ENCODE assay signal across 18 cellular contexts in genomic region chr3:70824078-70824477, GRCh38.
A peak's percentile ranks its signal among the peaks of the same experiment; 100 is the strongest.
DNase-seq lines count a peak whose midpoint lies in the region; ATAC-seq, FAIRE-seq and TF ChIP-seq lines count a peak whose summit lies in the region.
"Had no signal": no experiment of that assay in that cellular context is flagged by ENCODE, and none has a peak within 500 bp of the region (broad histone marks: within the 10 kb centered on the region; RNA-seq: fewer than 3 reads in every experiment).

No MANE protein-coding gene starts in this region.

- peak overlapping the region; percentile 16; the same call in 1 of the 2 replicates for H2BK20ac ChIP-seq in H1 (ENCODE audit: low read length)

- no peaks in the 10 kb centered on the region for H3K4me1 ChIP-seq in H1 (replicated peaks in 1 of 4; ENCODE audit: control insufficient read depth in 3 of 4, insufficient read depth in 4 of 4, low read length in 3 of 4)

- no peak for ATAC-seq in GM21381 (IDR thresholded peaks at IDR 0.05; ENCODE audit: unreplicated experiment)
- no peak for ATAC-seq in esophagus mucosa
- ATAC-seq: HCT116; natural killer cell treated with Interleukin-12 subunit alpha and Interleukin-12 subunit beta and Interleukin-15 and Interleukin-18, amount 100 ng/mL, for 72 hours had no signal

- no peak overlapping the region for H2BK15ac ChIP-seq in H1 (ENCODE audit: low read length)

- no peak overlapping the region for H2BK5ac ChIP-seq in H1 (ENCODE audit: low read depth, low read length)

- H3K27ac ChIP-seq in H1 (ENCODE audit: low read depth, low read length): no peak overlapping the region

- H3K9ac ChIP-seq in H1 (replicated peaks in 1 of 4; ENCODE audit: extremely low read depth in 1 of 4, low read depth in 3 of 4, low read length in 3 of 4): no peak overlapping the region

- no peak overlapping the region for H2BK12ac ChIP-seq in H1 (ENCODE audit: low read depth, low read length)

- no peak overlapping the region for H3K4me2 ChIP-seq in H1 (ENCODE audit: insufficient read depth in 1 of 2, low read depth in 2 of 2, low read length in 2 of 2)

- H3K27me3 ChIP-seq in H1 (replicated peaks in 1 of 4; ENCODE audit: control insufficient read depth in 3 of 4, extremely low read depth in 1 of 4, insufficient read depth in 3 of 4, low read length in 3 of 4): no peaks in the 10 kb centered on the region

- no peak overlapping the region for H3K18ac ChIP-seq in H1 (ENCODE audit: extremely low read depth, low read length)

- no peak overlapping the region for H4K5ac ChIP-seq in H1 (ENCODE audit: insufficient read length, low read depth, low read length)

- H3K23ac ChIP-seq in H1 (ENCODE audit: insufficient read length): no peak overlapping the region

- TF ChIP-seq CTCF in AG10803 (conservative IDR thresholded peaks at IDR 0.05; ENCODE audit: low read length) (no peak), H1 (IDR thresholded peaks at IDR 0.05; ENCODE audit: control extremely low read depth in 1 of 3, insufficient read depth in 1 of 3, low read depth in 1 of 3, low read length in 3 of 3) (no peak)

- H3K56ac ChIP-seq in H1 (replicated peaks; ENCODE audit: insufficient read length, low read depth, low read length): no peak overlapping the region

- no peaks in the 10 kb centered on the region for H3K9me3 ChIP-seq in H1 (ENCODE audit: insufficient read depth in 2 of 2, low read depth in 1 of 2, low read length in 1 of 2)

- TF ChIP-seq POLR2A in H1 (IDR thresholded peaks at IDR 0.05; ENCODE audit: control extremely low read depth in 1 of 2, low read depth in 2 of 2, low read length in 2 of 2) (no peak), GM12892 (IDR thresholded peaks at IDR 0.05; ENCODE audit: low read depth, low read length) (no peak)

- H4K91ac ChIP-seq in H1 (replicated peaks; ENCODE audit: insufficient read length, low read length): no peak overlapping the region

- WGBS in H1 (ENCODE audit: extremely low coverage in 1 of 2, insufficient coverage in 1 of 2, insufficient read length in 1 of 2, insufficient replicate concordance in 2 of 2, low coverage in 1 of 2, low lambda C conversion rate in 2 of 2, missing lambda C conversion rate in 1 of 2), 2 experiments: 92% methylated on average over 2 of the region's 2 CpGs; no CpG with 5 or more reads in 1 of the 2 experiments

- H3K79me1 ChIP-seq in H1 (ENCODE audit: low read depth, low read length): no peaks in the 10 kb centered on the region

- H3K14ac ChIP-seq in H1 (ENCODE audit: insufficient read length): no peak overlapping the region

- TF ChIP-seq EP300 in H1 (IDR thresholded peaks at IDR 0.05; ENCODE audit: borderline replicate concordance in 1 of 2, low read depth in 2 of 2, low read length in 2 of 2): no peak

- no peaks in the 10 kb centered on the region for H3K23me2 ChIP-seq in H1 (ENCODE audit: low read depth, low read length)

- CTCF ChIA-PET in H1 (lab: Charles Lee; ENCODE audit: partially characterized antibody): no interaction called here

- H3K79me2 ChIP-seq in H1 (ENCODE audit: control insufficient read depth in 1 of 2, insufficient read depth in 2 of 2, low read length in 2 of 2): no peaks in the 10 kb centered on the region

- H4K20me1 ChIP-seq in H1 (replicated peaks in 1 of 2; ENCODE audit: control insufficient read depth in 1 of 2, insufficient read depth in 2 of 2, low read length in 2 of 2): no peaks in the 10 kb centered on the region

- H2AK5ac ChIP-seq in H1 (ENCODE audit: low read depth, low read length): no peak overlapping the region

- no peak overlapping the region for H4K8ac ChIP-seq in H1 (ENCODE audit: extremely low read depth, insufficient read depth, low read length)

- peak; percentile 56 for DNase-seq in AG10803 (ENCODE audit: low read depth)
- DNase-seq in NCI-H69 (lab: John Stamatoyannopoulos, UW): peak; percentile 37
- no peak for DNase-seq in H1 (ENCODE audit: low read depth in 1 of 2, low spot score in 2 of 2)
- peak; percentile 92 for DNase-seq in myocyte (ENCODE audit: low read depth)
- no peak for DNase-seq in GM12892 (ENCODE audit: insufficient read length)
- no peak for DNase-seq in T1000 (lab: John Stamatoyannopoulos, UW)
- DNase-seq: activated effector memory CD4-positive, alpha-beta T cell treated with Interleukin-2 at 50 U/mL for 16 hours; amniotic stem cell; CD4-positive, CD25-positive, alpha-beta regulatory T cell; DMS79; mesendoderm; NCI-H345; SIG-M5 had no signal

- FAIRE-seq in H1 (lab: Jason Lieb, UNC): peak; percentile 32
- no peak for FAIRE-seq in GM12892 (lab: Jason Lieb, UNC)
- FAIRE-seq: GM19239 had no signal

- H3K4me3 ChIP-seq in AG10803 (ENCODE audit: low read length) (no peak overlapping the region), H1 (ENCODE audit: extremely low read depth in 1 of 4, insufficient read depth in 2 of 4, low read depth in 3 of 4, low read length in 4 of 4) (no peak overlapping the region)

- no peak for TF ChIP-seq RAD21 in H1 (IDR thresholded peaks at IDR 0.05 in 1 of 2, conservative IDR thresholded peaks at IDR 0.05 in 1 of 2; ENCODE audit: low read depth in 2 of 2, low read length in 2 of 2)

- H2BK120ac ChIP-seq in H1 (replicated peaks; ENCODE audit: low read depth, low read length): no peak overlapping the region

- no peak overlapping the region for H2AFZ ChIP-seq in H1 (ENCODE audit: low read length)

- no peaks in the 10 kb centered on the region for H3K36me3 ChIP-seq in H1 (ENCODE audit: control insufficient read depth in 2 of 4, insufficient read depth in 4 of 4, low read length in 3 of 4)

- POLR2A ChIA-PET in H1 (lab: Charles Lee; ENCODE audit: partially characterized antibody): no interaction called here

- no peak overlapping the region for H3K4ac ChIP-seq in H1 (replicated peaks; ENCODE audit: insufficient read length, low read depth, low read length)

TF ChIP-seq in H1, 55 proteins besides CTCF, POLR2A, EP300 and RAD21 (continues in another document):
- TF ChIP-seq KDM1A (IDR thresholded peaks at IDR 0.05; ENCODE audit: borderline replicate concordance, low read length) (no peak), CBX8 (IDR thresholded peaks at IDR 0.05; ENCODE audit: borderline replicate concordance, low read depth, low read length) (no peak), TBP (IDR thresholded peaks at IDR 0.05; ENCODE audit: low read depth, low read length) (no peak), SP2 (IDR thresholded peaks at IDR 0.05; ENCODE audit: low read length) (no peak), YY1 (IDR thresholded peaks at IDR 0.05; ENCODE audit: low read depth, low read length) (no peak), JUND (IDR thresholded peaks at IDR 0.05; ENCODE audit: low read length) (no peak)

Comparison
In these comparisons a context has a peak if more than half of its experiments do, and no peak if none do; other contexts are left out.
1. DNase-seq: peak in AG10803 (single experiment), NCI-H69 (single experiment) and myocyte (single experiment); none in H1 (0 of 2), GM12892 (single experiment) and T1000 (single experiment).